Comparison of ENCODE assay signal across 1 cellular context in genomic region chr10:80509403-80510161, GRCh38.
TF ChIP-seq lines count a peak whose summit lies in the region.

No MANE protein-coding gene starts in this region.

TF ChIP-seq in SK-N-SH treated with all-trans-retinoic acid at 6 μM for 48 hours, 23 proteins besides CTCF, POLR2A, EP300 and RAD21 (continued from another document):
- TF ChIP-seq PATZ1 (CRISPR knock-in tag; IDR thresholded peaks at IDR 0.05; ENCODE audit: borderline replicate concordance) (no peak), TSHZ2 (CRISPR knock-in tag; IDR thresholded peaks at IDR 0.05) (no peak), CSDC2 (CRISPR knock-in tag; IDR thresholded peaks at IDR 0.05) (0 out of 2 replicates have a peak, but pooled peaks have one; percentile 28)
